40 cellular contexts compared by ENCODE assay signal in the genomic region with DNA sequence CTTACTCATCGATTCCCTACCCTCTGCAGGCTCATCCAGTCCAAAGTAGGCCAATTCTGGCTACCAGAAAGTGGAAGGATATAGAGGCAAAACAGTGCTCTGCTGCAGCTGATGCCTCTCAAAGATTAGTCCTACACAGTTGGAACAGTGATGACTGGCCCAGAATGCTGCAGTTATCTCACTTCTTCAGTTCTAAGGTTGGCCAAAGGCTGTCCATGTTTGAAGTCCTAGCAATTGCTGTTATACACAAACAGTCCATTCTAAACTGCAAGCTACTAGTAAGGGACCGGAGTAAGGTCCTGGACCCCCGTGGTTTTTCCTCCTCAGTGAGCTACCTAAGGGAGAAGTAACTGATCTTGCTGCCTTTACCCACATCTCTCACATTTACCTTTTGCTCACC.
"Had no signal": no experiment of that assay in that cellular context is flagged by ENCODE, and none has a peak within 500 bp of the region (broad histone marks: within the 10 kb centered on the region; RNA-seq: fewer than 3 reads in every experiment).

No MANE protein-coding gene starts in this region.

- H3K27ac Mint-ChIP-seq: activated naive CD4-positive, alpha-beta T cell treated with anti-CD3 and anti-CD28 coated beads for 36 hours; activated naive CD4-positive, alpha-beta T cell treated with anti-CD3 and anti-CD28 coated beads, Interleukin-2, amount 10 ng/mL, durations not matched to agents 7 days and 5 days; activated naive CD4-positive, alpha-beta T cell treated with anti-CD3 and anti-CD28 coated beads, Interleukin-2, amount 50 U/mL, for 24 hours; activated naive CD4-positive, alpha-beta T cell treated with anti-CD3 and anti-CD28 coated beads, Interleukin-2, amount 50 U/mL, for 72 hours; activated naive CD8-positive, alpha-beta T cell; activated naive CD8-positive, alpha-beta T cell treated with anti-CD3 and anti-CD28 coated beads for 36 hours; activated naive CD8-positive, alpha-beta T cell treated with anti-CD3 and anti-CD28 coated beads, Interleukin-2, amount 10 ng/mL, durations not matched to agents 7 days and 5 days; activated naive CD8-positive, alpha-beta T cell treated with anti-CD3 and anti-CD28 coated beads, Interleukin-2, amount 50 U/mL, for 24 hours; activated T-cell treated with anti-CD3 and anti-CD28 coated beads, Interleukin-2, amount 50 U/mL, for 24 hours; activated T-cell treated with anti-CD3 and anti-CD28 coated beads, Interleukin-2, amount 50 U/mL, for 72 hours; activated T-helper 1 cell treated with anti-CD3 and anti-CD28 coated beads, Interleukin-12 subunit alpha, Interleukin-12 subunit beta, Interleukin-2, Interleukin-4 antibody, amounts not matched to agents 30 ng/mL and 10 ng/mL and 1 ng/mL, durations not matched to agents 14 hours and 24 hours and 36 hours; activated T-helper 17 cell treated with anti-CD3 and anti-CD28 coated beads, Interleukin-2, amount 50 U/mL, for 72 hours; activated T-helper 2 cell treated with anti-CD3 and anti-CD28 coated beads, Interferon-gamma antibody, Interleukin-2, Interleukin-4, amounts not matched to agents 10 μg/mL and 5 μg/mL and 100 μg/mL, durations not matched to agents 14 hours and 24 hours and 36 hours; brain had no signal

- FAIRE-seq: astrocyte, bronchial epithelial cell had no signal

- H3K4me3 ChIP-seq: adrenal gland, ascending aorta, body of pancreas, breast epithelium, cardiac muscle cell had no signal

- H3K4me1 ChIP-seq: ascending aorta, body of pancreas, breast epithelium had no signal

- H3K9me3 ChIP-seq: adrenal gland, ascending aorta, body of pancreas, breast epithelium had no signal

- ATAC-seq: activated naive CD4-positive, alpha-beta T cell treated with anti-CD3 and anti-CD28 coated beads, Interleukin-2, amount 50 U/mL, for 72 hours; activated naive CD8-positive, alpha-beta T cell treated with anti-CD3 and anti-CD28 coated beads, Interleukin-2, amount 50 U/mL, for 24 hours; activated T-cell treated with anti-CD3 and anti-CD28 coated beads, Interleukin-2, amount 50 U/mL, for 4 hours; activated T-cell treated with anti-CD3 and anti-CD28 coated beads, Interleukin-2, amount 50 U/mL, for 72 hours; activated T-helper 17 cell treated with anti-CD3 and anti-CD28 coated beads, Interleukin-2, amount 50 U/mL, for 72 hours; body of pancreas had no signal

- H3K27me3 ChIP-seq: adrenal gland, ascending aorta, body of pancreas, brain microvascular endothelial cell, breast epithelium, cardiac muscle cell had no signal

- H3K36me3 Mint-ChIP-seq: activated naive CD4-positive, alpha-beta T cell treated with anti-CD3 and anti-CD28 coated beads, Interleukin-2, amount 10 ng/mL, durations not matched to agents 7 days and 5 days; activated naive CD4-positive, alpha-beta T cell treated with anti-CD3 and anti-CD28 coated beads, Interleukin-2, amount 50 U/mL, for 24 hours; activated naive CD4-positive, alpha-beta T cell treated with anti-CD3 and anti-CD28 coated beads, Interleukin-2, amount 50 U/mL, for 72 hours; activated naive CD8-positive, alpha-beta T cell; activated naive CD8-positive, alpha-beta T cell treated with anti-CD3 and anti-CD28 coated beads for 36 hours; activated naive CD8-positive, alpha-beta T cell treated with anti-CD3 and anti-CD28 coated beads, Interleukin-2, amount 10 ng/mL, durations not matched to agents 7 days and 5 days; brain had no signal

- H3K36me3 ChIP-seq: adrenal gland, ascending aorta, brain microvascular endothelial cell, breast epithelium, cardiac muscle cell had no signal

- DNase-seq: activated effector memory CD4-positive, alpha-beta T cell treated with anti-CD3 and anti-CD28 coated beads, Interleukin-2, amount 50 U/mL, for 16 hours; activated effector memory CD4-positive, alpha-beta T cell treated with Interleukin-2 at 50 U/mL for 16 hours; activated gamma-delta T cell; activated gamma-delta T cell treated with Interleukin-2 at 50 U/mL for 16 hours; activated naive CD4-positive, alpha-beta T cell; activated naive CD4-positive, alpha-beta T cell treated with anti-CD3 and anti-CD28 coated beads for 36 hours; activated naive CD4-positive, alpha-beta T cell treated with anti-CD3 and anti-CD28 coated beads, Interleukin-2, amount 10 ng/mL, durations not matched to agents 7 days and 5 days; activated naive CD4-positive, alpha-beta T cell treated with anti-CD3 and anti-CD28 coated beads, Interleukin-2, amount 50 U/mL, for 16 hours; activated naive CD4-positive, alpha-beta T cell treated with Interleukin-2 at 50 U/mL for 16 hours; activated naive CD8-positive, alpha-beta T cell treated with anti-CD3 and anti-CD28 coated beads for 36 hours; activated naive CD8-positive, alpha-beta T cell treated with anti-CD3 and anti-CD28 coated beads, Interleukin-2, amount 10 ng/mL, durations not matched to agents 7 days and 5 days; activated naive CD8-positive, alpha-beta T cell treated with anti-CD3 and anti-CD28 coated beads, Interleukin-2, amount 50 U/mL, for 24 hours; activated T-cell treated with anti-CD3 and anti-CD28 coated beads, Interleukin-2, amount 50 U/mL, for 1 hour; activated T-cell treated with anti-CD3 and anti-CD28 coated beads, Interleukin-2, amount 50 U/mL, for 24 hours; activated T-cell treated with anti-CD3 and anti-CD28 coated beads, Interleukin-2, amount 50 U/mL, for 4 hours; activated T-cell treated with anti-CD3 and anti-CD28 coated beads, Interleukin-2, amount 50 U/mL, for 48 hours; activated T-cell treated with anti-CD3 and anti-CD28 coated beads, Interleukin-2, amount 50 U/mL, for 72 hours; adrenal gland; amniotic stem cell; amygdala; anterior cingulate cortex; aorta; body of pancreas; brain microvascular endothelial cell; caudate nucleus; central memory CD4-positive, alpha-beta T cell; cerebellar nuclear complex had no signal

- H3K9me3 Mint-ChIP-seq: activated naive CD4-positive, alpha-beta T cell treated with anti-CD3 and anti-CD28 coated beads for 36 hours; activated naive CD4-positive, alpha-beta T cell treated with anti-CD3 and anti-CD28 coated beads, Interleukin-2, amount 10 ng/mL, durations not matched to agents 7 days and 5 days; activated naive CD4-positive, alpha-beta T cell treated with anti-CD3 and anti-CD28 coated beads, Interleukin-2, amount 50 U/mL, for 72 hours; activated naive CD8-positive, alpha-beta T cell treated with anti-CD3 and anti-CD28 coated beads for 36 hours; activated naive CD8-positive, alpha-beta T cell treated with anti-CD3 and anti-CD28 coated beads, Interleukin-2, amount 10 ng/mL, durations not matched to agents 7 days and 5 days; activated naive CD8-positive, alpha-beta T cell treated with anti-CD3 and anti-CD28 coated beads, Interleukin-2, amount 50 U/mL, for 24 hours; activated T-cell treated with anti-CD3 and anti-CD28 coated beads, Interleukin-2, amount 50 U/mL, for 24 hours; activated T-cell treated with anti-CD3 and anti-CD28 coated beads, Interleukin-2, amount 50 U/mL, for 4 hours; activated T-cell treated with anti-CD3 and anti-CD28 coated beads, Interleukin-2, amount 50 U/mL, for 72 hours; activated T-helper 1 cell treated with anti-CD3 and anti-CD28 coated beads, Interleukin-12 subunit alpha, Interleukin-12 subunit beta, Interleukin-2, Interleukin-4 antibody, amounts not matched to agents 30 ng/mL and 10 ng/mL and 1 ng/mL, durations not matched to agents 14 hours and 24 hours and 36 hours; activated T-helper 17 cell treated with anti-CD3 and anti-CD28 coated beads, Interleukin-2, amount 50 U/mL, for 72 hours; activated T-helper 2 cell treated with anti-CD3 and anti-CD28 coated beads, Interferon-gamma antibody, Interleukin-2, Interleukin-4, amounts not matched to agents 10 μg/mL and 5 μg/mL and 100 μg/mL, durations not matched to agents 14 hours and 24 hours and 36 hours; central memory CD8-positive, alpha-beta T cell had no signal

- H3K4me1 Mint-ChIP-seq: activated naive CD4-positive, alpha-beta T cell treated with anti-CD3 and anti-CD28 coated beads, Interleukin-2, amount 10 ng/mL, durations not matched to agents 7 days and 5 days; activated naive CD4-positive, alpha-beta T cell treated with anti-CD3 and anti-CD28 coated beads, Interleukin-2, amount 50 U/mL, for 24 hours; activated naive CD8-positive, alpha-beta T cell treated with anti-CD3 and anti-CD28 coated beads for 36 hours; activated naive CD8-positive, alpha-beta T cell treated with anti-CD3 and anti-CD28 coated beads, Interleukin-2, amount 10 ng/mL, durations not matched to agents 7 days and 5 days; activated naive CD8-positive, alpha-beta T cell treated with anti-CD3 and anti-CD28 coated beads, Interleukin-2, amount 50 U/mL, for 24 hours; activated T-helper 17 cell treated with anti-CD3 and anti-CD28 coated beads, Interleukin-2, amount 50 U/mL, for 72 hours; central memory CD8-positive, alpha-beta T cell had no signal

- H3K27me3 Mint-ChIP-seq: activated naive CD4-positive, alpha-beta T cell treated with anti-CD3 and anti-CD28 coated beads, Interleukin-2, amount 10 ng/mL, durations not matched to agents 7 days and 5 days; activated naive CD8-positive, alpha-beta T cell treated with anti-CD3 and anti-CD28 coated beads, Interleukin-2, amount 50 U/mL, for 24 hours; activated T-helper 17 cell treated with anti-CD3 and anti-CD28 coated beads, Interleukin-2, amount 50 U/mL, for 72 hours had no signal

- H3K27ac ChIP-seq: adrenal gland, ascending aorta, body of pancreas, brain microvascular endothelial cell, breast epithelium, cardiac muscle cell had no signal

- H3K4me3 Mint-ChIP-seq: activated naive CD4-positive, alpha-beta T cell treated with anti-CD3 and anti-CD28 coated beads for 36 hours; activated naive CD4-positive, alpha-beta T cell treated with anti-CD3 and anti-CD28 coated beads, Interleukin-2, amount 10 ng/mL, durations not matched to agents 7 days and 5 days; activated naive CD4-positive, alpha-beta T cell treated with anti-CD3 and anti-CD28 coated beads, Interleukin-2, amount 50 U/mL, for 24 hours; activated naive CD8-positive, alpha-beta T cell; activated naive CD8-positive, alpha-beta T cell treated with anti-CD3 and anti-CD28 coated beads for 36 hours; activated naive CD8-positive, alpha-beta T cell treated with anti-CD3 and anti-CD28 coated beads, Interleukin-2, amount 10 ng/mL, durations not matched to agents 7 days and 5 days; activated naive CD8-positive, alpha-beta T cell treated with anti-CD3 and anti-CD28 coated beads, Interleukin-2, amount 50 U/mL, for 24 hours; activated T-cell treated with anti-CD3 and anti-CD28 coated beads, Interleukin-2, amount 50 U/mL, for 24 hours; activated T-cell treated with anti-CD3 and anti-CD28 coated beads, Interleukin-2, amount 50 U/mL, for 4 hours; activated T-cell treated with anti-CD3 and anti-CD28 coated beads, Interleukin-2, amount 50 U/mL, for 72 hours; activated T-helper 1 cell treated with anti-CD3 and anti-CD28 coated beads, Interleukin-12 subunit alpha, Interleukin-12 subunit beta, Interleukin-2, Interleukin-4 antibody, amounts not matched to agents 30 ng/mL and 10 ng/mL and 1 ng/mL, durations not matched to agents 14 hours and 24 hours and 36 hours; activated T-helper 17 cell treated with anti-CD3 and anti-CD28 coated beads, Interleukin-2, amount 50 U/mL, for 72 hours; brain; central memory CD8-positive, alpha-beta T cell had no signal
